Comparison of ENCODE assay signal across 22 cellular contexts in the genomic region with DNA sequence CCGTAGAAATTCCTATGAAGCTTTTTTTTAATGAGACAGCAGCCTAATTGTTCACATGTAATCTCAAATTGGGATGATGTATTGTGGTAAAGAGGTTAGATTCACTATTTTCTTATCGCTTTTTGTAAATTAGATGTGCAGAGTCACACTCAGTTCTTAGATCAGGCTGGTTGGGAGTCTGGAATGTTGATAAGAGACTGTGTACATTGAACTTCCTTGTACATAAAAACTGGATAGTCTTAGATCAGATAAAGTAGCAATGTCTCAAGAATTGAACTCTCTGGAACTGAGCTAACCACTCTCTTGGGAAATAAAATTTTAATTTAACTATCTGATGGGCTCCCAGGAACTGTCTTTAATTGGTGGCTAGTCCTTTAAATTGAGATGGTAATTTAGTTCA.
"Had no signal": no experiment of that assay in that cellular context is flagged by ENCODE, and none has a peak within 500 bp of the region (broad histone marks: within the 10 kb centered on the region; RNA-seq: fewer than 3 reads in every experiment).

No MANE protein-coding gene starts in this region.

- H3K27me3 ChIP-seq: body of pancreas, cardiac muscle cell, foreskin keratinocyte, neural progenitor cell, upper lobe of right lung had no signal

- H3K36me3 ChIP-seq: cardiac muscle cell, neural progenitor cell, prostate gland, upper lobe of right lung, WERI-Rb-1 had no signal

- H3K4me2 ChIP-seq: neural progenitor cell had no signal

- H3K4me3 ChIP-seq: body of pancreas, cardiac muscle cell, lung, neural progenitor cell, prostate gland, upper lobe of right lung had no signal

- H3K9me3 ChIP-seq: body of pancreas, prostate gland, upper lobe of right lung had no signal

- H2AFZ ChIP-seq: neural progenitor cell had no signal

- DNase-seq: activated CD4-positive, alpha-beta T cell treated with anti-CD3 and anti-CD28 coated beads, Interleukin-2, amount 50 U/mL, for 1 hour; activated CD4-positive, CD25-positive, alpha-beta regulatory T cell treated with anti-CD3 and anti-CD28 coated beads, Interleukin-2, amount 50 U/mL, for 72 hours; activated CD8-positive, alpha-beta T cell treated with anti-CD3 and anti-CD28 coated beads, Interleukin-2, amount 10 ng/mL, durations not matched to agents 7 days and 5 days; activated gamma-delta T cell; activated naive CD4-positive, alpha-beta T cell treated with anti-CD3 and anti-CD28 coated beads, Interleukin-2, amount 50 U/mL, for 16 hours; activated naive CD8-positive, alpha-beta T cell treated with anti-CD3 and anti-CD28 coated beads, Interleukin-2, amount 50 U/mL, for 24 hours; anterior cingulate cortex; body of pancreas; foreskin keratinocyte; kidney; naive thymus-derived CD8-positive, alpha-beta T cell; stimulated activated CD4-positive, alpha-beta T cell treated with anti-CD3 and anti-CD28 coated beads, Interleukin-12 subunit alpha, Interleukin-12 subunit beta, amount 100 ng/mL, for 4 hours; stimulated activated CD4-positive, alpha-beta T cell treated with anti-CD3 and anti-CD28 coated beads, Interleukin-4, amount 100 ng/mL, for 4 hours; stimulated activated naive CD8-positive, alpha-beta T cell treated with anti-CD3 and anti-CD28 coated beads, Interleukin-15, Interleukin-2, amounts not matched to agents 100 U/mL and 50 U/mL, for 24 hours; T-helper 17 cell; upper lobe of right lung; WERI-Rb-1 had no signal

- H3K4me1 ChIP-seq: body of pancreas, foreskin keratinocyte, prostate gland, upper lobe of right lung had no signal

- H3K9ac ChIP-seq: neural progenitor cell had no signal

- ATAC-seq: activated CD8-positive, alpha-beta T cell treated with anti-CD3 and anti-CD28 coated beads, Interleukin-2, amount 10 ng/mL, durations not matched to agents 7 days and 5 days; activated naive CD8-positive, alpha-beta T cell treated with anti-CD3 and anti-CD28 coated beads, Interleukin-2, amount 50 U/mL, for 24 hours; body of pancreas; foreskin keratinocyte; left lobe of liver; naive thymus-derived CD8-positive, alpha-beta T cell; stimulated activated naive CD8-positive, alpha-beta T cell treated with anti-CD3 and anti-CD28 coated beads, Interleukin-15, Interleukin-2, amounts not matched to agents 100 U/mL and 50 U/mL, for 24 hours; T-helper 17 cell; upper lobe of right lung had no signal

- H3K27ac ChIP-seq: body of pancreas, cardiac muscle cell, foreskin keratinocyte, neural progenitor cell, upper lobe of right lung, WERI-Rb-1 had no signal
